In the genomic region with DNA sequence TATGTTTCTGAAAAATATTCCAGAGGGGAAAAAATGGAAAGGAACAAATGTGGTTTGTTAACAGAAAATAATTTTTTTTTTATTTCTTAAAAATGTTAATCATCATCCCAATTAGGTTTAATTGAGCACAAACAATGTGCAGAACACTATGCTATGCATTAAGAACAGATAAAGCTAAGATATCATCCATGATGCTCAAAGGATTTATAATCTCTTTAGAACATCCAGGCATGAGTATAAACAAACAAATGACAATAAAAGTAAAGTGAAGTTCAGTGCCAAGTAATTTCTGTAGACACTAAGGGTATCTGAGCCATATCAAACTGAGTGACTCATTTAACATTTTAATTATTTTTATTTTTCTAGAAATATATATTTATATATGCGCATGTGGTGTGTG, we compare ENCODE assay signal across 8 cellular contexts.
"Had no signal": no experiment of that assay in that cellular context is flagged by ENCODE, and none has a peak within 500 bp of the region (broad histone marks: within the 10 kb centered on the region; RNA-seq: fewer than 3 reads in every experiment).

No MANE protein-coding gene starts in this region.

- ATAC-seq: GM12878 had no signal

- H3K4me3 ChIP-seq: GM12878 had no signal

- DNase-seq: GDM1, GF-D8 had no signal

- FAIRE-seq: G401.6, GM12878, GM12891, GM12892, GM18507, GM19239 had no signal
